8 cellular contexts compared by ENCODE assay signal in genomic region chr18:43587538-43588153, GRCh38.
DNase-seq lines count a peak whose midpoint lies in the region; ATAC-seq and TF ChIP-seq lines count a peak whose summit lies in the region.

No MANE protein-coding gene starts in this region.

- H3K4me3 ChIP-seq in Jurkat, Clone E6-1 (ENCODE audit: low read length), result no peak overlapping the region
- no peak overlapping the region for H3K4me3 ChIP-seq in RWPE2 (ENCODE audit: severe bottlenecking)

- H3K27me3 Mint-ChIP-seq in Calu3 (ENCODE audit: unreplicated experiment) (no peaks in the 10 kb centered on the region), progenitor cell of endocrine pancreas (peaks cover 5% of the 10 kb centered on the region)
- H3K27me3 Mint-ChIP-seq in activated CD4-positive, alpha-beta memory T cell treated with anti-CD3 and anti-CD28 coated beads, Interleukin-2, amount 10 ng/mL, durations not matched to agents 7 days and 5 days, result no peaks in the 10 kb centered on the region

- intact Hi-C loops in Calu3 (cut with micrococcal nuclease; ENCODE audit: unreplicated experiment), result loop anchor here (1.0 to 5.0 kb wide), 3 partner anchors 16 to 170 kb away; no protein-coding TSS in a partner anchor
- intact Hi-C loops in posterior cingulate gyrus (cut with DNase I), result loop anchor here (2.0 kb wide), 1 partner anchor 17 kb away; no protein-coding TSS in a partner anchor

- H3K36me3 ChIP-seq in RWPE2 (ENCODE audit: low read depth), result no peaks in the 10 kb centered on the region

- POLR2A ChIA-PET in activated CD4-positive, alpha-beta memory T cell treated with anti-CD3 and anti-CD28 coated beads, Interleukin-2, amount 10 ng/mL, durations not matched to agents 7 days and 5 days (lab: Charles Lee), result no interaction called here

- peak; percentile 7 for DNase-seq in Calu3
- DNase-seq in Jurkat, Clone E6-1 (ENCODE audit: low read depth, low spot score), result peak; percentile 25
- DNase-seq in RWPE2 (ENCODE audit: low spot score), result no peak
- peak; percentile 26 for DNase-seq in fibroblast of the conjunctiva (ENCODE audit: low read depth)
- no peak for DNase-seq in progenitor cell of endocrine pancreas (ENCODE audit: low spot score, unreplicated experiment)
- no peak for DNase-seq in posterior cingulate gyrus
- DNase-seq in activated CD4-positive, alpha-beta memory T cell treated with anti-CD3 and anti-CD28 coated beads, Interleukin-2, amount 10 ng/mL, durations not matched to agents 7 days and 5 days, result no peak

- no peaks in the 10 kb centered on the region for H3K4me1 Mint-ChIP-seq in Calu3 (ENCODE audit: low read depth, unreplicated experiment)
- H3K4me1 Mint-ChIP-seq in progenitor cell of endocrine pancreas (ENCODE audit: low read depth), result no peaks in the 10 kb centered on the region
- no peaks in the 10 kb centered on the region for H3K4me1 Mint-ChIP-seq in activated CD4-positive, alpha-beta memory T cell treated with anti-CD3 and anti-CD28 coated beads, Interleukin-2, amount 10 ng/mL, durations not matched to agents 7 days and 5 days

- H3K27ac Mint-ChIP-seq in Calu3 (ENCODE audit: unreplicated experiment), result no peak overlapping the region
- no peak overlapping the region for H3K27ac Mint-ChIP-seq in progenitor cell of endocrine pancreas
- H3K27ac Mint-ChIP-seq in activated CD4-positive, alpha-beta memory T cell treated with anti-CD3 and anti-CD28 coated beads, Interleukin-2, amount 10 ng/mL, durations not matched to agents 7 days and 5 days, result no peak overlapping the region

- CTCF ChIA-PET in Calu3 (lab: Charles Lee), result interaction anchor here (0.6 to 2.9 kb wide), 2 partner anchors 16 to 31 kb away, joined by 3 to 27 read pairs; no protein-coding TSS in a partner anchor
- CTCF ChIA-PET in activated CD4-positive, alpha-beta memory T cell treated with anti-CD3 and anti-CD28 coated beads, Interleukin-2, amount 10 ng/mL, durations not matched to agents 7 days and 5 days (lab: Charles Lee), result interaction anchor here (1.3 to 2.1 kb wide), 3 partner anchors 17 to 1474 kb away, joined by 3 to 11 read pairs (median 7); no protein-coding TSS in a partner anchor

- no peaks in the 10 kb centered on the region for H3K9me3 ChIP-seq in RWPE2 (ENCODE audit: severe bottlenecking)

- H3K27ac ChIP-seq in RWPE2 (ENCODE audit: poor library complexity, severe bottlenecking), result no peak overlapping the region

- H3K36me3 Mint-ChIP-seq in Calu3 (ENCODE audit: insufficient read depth, unreplicated experiment) (no peaks in the 10 kb centered on the region), progenitor cell of endocrine pancreas (ENCODE audit: insufficient read depth) (no peaks in the 10 kb centered on the region)
- no peaks in the 10 kb centered on the region for H3K36me3 Mint-ChIP-seq in activated CD4-positive, alpha-beta memory T cell treated with anti-CD3 and anti-CD28 coated beads, Interleukin-2, amount 10 ng/mL, durations not matched to agents 7 days and 5 days (ENCODE audit: low read depth)

- no peak overlapping the region for H3K4me3 Mint-ChIP-seq in Calu3 (ENCODE audit: low read depth, unreplicated experiment)
- H3K4me3 Mint-ChIP-seq in progenitor cell of endocrine pancreas (ENCODE audit: low read depth), result no peak overlapping the region
- no peak overlapping the region for H3K4me3 Mint-ChIP-seq in activated CD4-positive, alpha-beta memory T cell treated with anti-CD3 and anti-CD28 coated beads, Interleukin-2, amount 10 ng/mL, durations not matched to agents 7 days and 5 days

- no TSS peak for BruUV-seq in Calu3 (replicated peaks; lab: Mats Ljungman, UMichigan)

- ATAC-seq in GM19467 (IDR thresholded peaks at IDR 0.05; ENCODE audit: unreplicated experiment), result peak; percentile 58
- ATAC-seq in RWPE2 (ENCODE audit: low read depth), result peak; percentile 55; the same call in 1 of the 3 replicates

- peak; percentile 65 for TF ChIP-seq CTCF in Calu3 (IDR thresholded peaks at IDR 0.05; ENCODE audit: unreplicated experiment)
- TF ChIP-seq CTCF in RWPE2 (IDR thresholded peaks at IDR 0.05; ENCODE audit: poor library complexity, severe bottlenecking), result peak; percentile 83
- TF ChIP-seq CTCF in progenitor cell of endocrine pancreas (IDR thresholded peaks at IDR 0.05; ENCODE audit: unreplicated experiment), result peak; percentile 76

- no peaks in the 10 kb centered on the region for H3K27me3 ChIP-seq in RWPE2 (ENCODE audit: insufficient read depth, poor library complexity, severe bottlenecking)

- no peaks in the 10 kb centered on the region for H3K4me1 ChIP-seq in RWPE2 (ENCODE audit: insufficient read depth, poor library complexity, severe bottlenecking)

- H3K9me3 Mint-ChIP-seq in Calu3 (ENCODE audit: low read depth, unreplicated experiment) (no peaks in the 10 kb centered on the region), progenitor cell of endocrine pancreas (ENCODE audit: low read depth) (no peaks in the 10 kb centered on the region)
- H3K9me3 Mint-ChIP-seq in activated CD4-positive, alpha-beta memory T cell treated with anti-CD3 and anti-CD28 coated beads, Interleukin-2, amount 10 ng/mL, durations not matched to agents 7 days and 5 days, result no peaks in the 10 kb centered on the region

Comparison
In these comparisons a context has a peak if more than half of its experiments do, and no peak if none do; other contexts are left out.
1. DNase-seq: peak in Calu3 (single experiment), Jurkat, Clone E6-1 (single experiment) and fibroblast of the conjunctiva (single experiment); none in RWPE2 (single experiment), progenitor cell of endocrine pancreas (single experiment), posterior cingulate gyrus (0 of 10) and activated CD4-positive, alpha-beta memory T cell treated with anti-CD3 and anti-CD28 coated beads, Interleukin-2, amount 10 ng/mL, durations not matched to agents 7 days and 5 days (single experiment).
2. Peak in every context shown above with its lines, with median percentiles within 50 percentile points of each other: CTCF ChIP-seq.